ENCODE assay signal across 1 cellular context in the genomic region with DNA sequence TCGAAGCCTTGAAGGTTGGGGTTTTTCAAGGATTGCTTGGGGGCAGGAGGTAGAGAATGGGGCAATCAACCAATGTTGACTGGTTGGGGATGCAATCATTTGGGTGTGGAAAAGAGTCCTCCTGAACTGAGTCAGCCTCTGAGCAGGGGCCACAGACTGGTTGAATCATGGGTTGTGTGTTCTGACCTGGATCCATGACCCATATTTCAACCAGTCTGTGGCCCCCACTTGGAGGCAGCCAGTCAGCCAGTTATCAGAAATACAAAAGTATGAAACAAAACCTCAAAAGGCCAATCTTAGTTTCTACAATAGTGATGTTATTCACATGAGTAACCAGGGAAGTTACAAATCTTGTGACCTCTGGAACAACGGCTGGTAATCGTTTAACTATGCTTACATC.
TF ChIP-seq lines count a peak whose summit lies in the region.

No MANE protein-coding gene starts in this region.

TF ChIP-seq in endothelial cell of umbilical vein, 7 proteins besides CTCF, POLR2A, EP300 and RAD21 (continued from another document):
- no peak for TF ChIP-seq JUN (IDR thresholded peaks at IDR 0.05; ENCODE audit: borderline replicate concordance, insufficient read depth, insufficient read length, low read depth)
- TF ChIP-seq EZH2 (IDR thresholded peaks at IDR 0.05; ENCODE audit: borderline replicate concordance, low read depth, low read length, severe bottlenecking) = no peak
